16 cellular contexts compared by ENCODE assay signal in the genomic region with DNA sequence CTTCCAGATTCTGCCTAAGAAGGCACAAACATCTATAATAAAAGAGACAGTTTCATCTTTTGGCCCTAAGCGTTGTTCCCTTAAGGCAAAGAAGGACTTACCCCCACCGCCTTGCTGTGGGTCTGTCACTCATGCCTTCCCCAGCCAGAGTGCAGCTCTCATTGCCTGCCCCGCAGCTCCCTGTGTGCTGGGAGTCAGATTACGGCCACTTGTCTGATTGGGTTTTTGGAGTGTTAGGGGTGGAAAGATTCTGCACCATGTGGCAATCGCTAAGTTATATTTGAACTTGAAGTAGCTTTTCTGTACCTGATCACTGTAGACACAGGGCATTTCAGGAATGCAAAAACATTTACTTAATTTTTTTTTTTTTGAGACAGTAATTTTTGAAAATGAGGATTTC. TPM values are rescaled to one million over a fixed set of nuclear protein-coding genes. Genes with fewer than 3 reads are reported as not detected.
DNase-seq lines count a peak whose midpoint lies in the region; ATAC-seq and TF ChIP-seq lines count a peak whose summit lies in the region.
"Had no signal": no experiment of that assay in that cellular context is flagged by ENCODE, and none has a peak within 500 bp of the region (broad histone marks: within the 10 kb centered on the region; RNA-seq: fewer than 3 reads in every experiment).

A gene with protein sequence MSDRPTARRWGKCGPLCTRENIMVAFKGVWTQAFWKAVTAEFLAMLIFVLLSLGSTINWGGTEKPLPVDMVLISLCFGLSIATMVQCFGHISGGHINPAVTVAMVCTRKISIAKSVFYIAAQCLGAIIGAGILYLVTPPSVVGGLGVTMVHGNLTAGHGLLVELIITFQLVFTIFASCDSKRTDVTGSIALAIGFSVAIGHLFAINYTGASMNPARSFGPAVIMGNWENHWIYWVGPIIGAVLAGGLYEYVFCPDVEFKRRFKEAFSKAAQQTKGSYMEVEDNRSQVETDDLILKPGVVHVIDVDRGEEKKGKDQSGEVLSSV (minus strand): TSS at position 151 of the 400 bp plus-strand sequence. CDS start 18 bp downstream, at position 133.

- ATAC-seq in stimulated activated memory B cell treated with anti-CD40 and anti-IgM and Interleukin-4, amounts not matched to agents 10 μg/mL and 1 μg/mL and 100 μg/mL, for 72 hours: no peak
- ATAC-seq in HG02571 (IDR thresholded peaks at IDR 0.05; ENCODE audit: unreplicated experiment): no peak
- ATAC-seq: A549; natural killer cell treated with Interleukin-12 subunit alpha and Interleukin-12 subunit beta and Interleukin-15 and Interleukin-18, amount 100 ng/mL, for 72 hours had no signal

- no peak within 1 kb of the TSS for H3K27ac ChIP-seq in testis
- H3K27ac ChIP-seq: A549, colonic mucosa, uterus had no signal

- no peak for TF ChIP-seq CTCF in testis (IDR thresholded peaks at IDR 0.05)

- DNase-seq in NCI-H2107 treated with DMSO at 0.1 percent for 48 hours (lab: John Stamatoyannopoulos, UW; ENCODE audit: unreplicated experiment) (peak; percentile 2), NCI-H2107 (lab: John Stamatoyannopoulos, UW) (no peak), OCI-M1 (lab: John Stamatoyannopoulos, UW) (peak; percentile 37), iPS-NIHi11 (ENCODE audit: low spot score) (peak; percentile 48), testis (peak; percentile 26)
- no peak for DNase-seq in activated CD4-positive, alpha-beta T cell treated with anti-CD3 and anti-CD28 coated beads for 48 hours
- DNase-seq: colonic mucosa, IMR-90, NCI-H2029 treated with DMSO at 0.1 percent for 48 hours, uterus had no signal

- no peaks in the 10 kb centered on the region for H3K36me3 Mint-ChIP-seq in stimulated activated memory B cell treated with anti-CD40 and anti-IgM and Interleukin-4, amounts not matched to agents 10 μg/mL and 1 μg/mL and 100 μg/mL, for 72 hours
- H3K36me3 Mint-ChIP-seq: activated naive CD4-positive, alpha-beta T cell treated with anti-CD3 and anti-CD28 coated beads, Interleukin-2, amount 50 U/mL, for 24 hours; natural killer cell treated with Interleukin-12 subunit alpha and Interleukin-12 subunit beta and Interleukin-15 and Interleukin-18, amount 100 ng/mL, for 72 hours had no signal

- peaks cover 5% of the 10 kb centered on the region for H3K4me1 Mint-ChIP-seq in stimulated activated memory B cell treated with anti-CD40 and anti-IgM and Interleukin-4, amounts not matched to agents 10 μg/mL and 1 μg/mL and 100 μg/mL, for 72 hours
- H3K4me1 Mint-ChIP-seq: activated naive CD4-positive, alpha-beta T cell treated with anti-CD3 and anti-CD28 coated beads, Interleukin-2, amount 50 U/mL, for 24 hours had no signal

- H3K9me3 Mint-ChIP-seq in stimulated activated memory B cell treated with anti-CD40 and anti-IgM and Interleukin-4, amounts not matched to agents 10 μg/mL and 1 μg/mL and 100 μg/mL, for 72 hours: no peaks in the 10 kb centered on the region
- H3K9me3 Mint-ChIP-seq: activated naive CD4-positive, alpha-beta T cell treated with anti-CD3 and anti-CD28 coated beads, Interleukin-2, amount 50 U/mL, for 24 hours had no signal

- H3K27ac Mint-ChIP-seq in stimulated activated memory B cell treated with anti-CD40 and anti-IgM and Interleukin-4, amounts not matched to agents 10 μg/mL and 1 μg/mL and 100 μg/mL, for 72 hours: no peak within 1 kb of the TSS
- H3K27ac Mint-ChIP-seq: activated naive CD4-positive, alpha-beta T cell treated with anti-CD3 and anti-CD28 coated beads, Interleukin-2, amount 50 U/mL, for 24 hours; natural killer cell treated with Interleukin-12 subunit alpha and Interleukin-12 subunit beta and Interleukin-15 and Interleukin-18, amount 100 ng/mL, for 72 hours had no signal

- intact Hi-C loops in testis (cut with DNase I; ENCODE audit: low total_unique reads): no loop called here

- peaks cover 9% of the 10 kb centered on the region for H3K4me1 ChIP-seq in testis
- H3K4me1 ChIP-seq: A549, colonic mucosa, uterus had no signal

- H3K9me3 ChIP-seq in testis: no peaks in the 10 kb centered on the region
- H3K9me3 ChIP-seq: A549, colonic mucosa, uterus had no signal

- no peaks in the 10 kb centered on the region for H3K36me3 ChIP-seq in testis (ENCODE audit: low read depth, missing control alignments)
- H3K36me3 ChIP-seq: colonic mucosa, uterus had no signal

- 33 to 45% methylated on average over 5 of the region's 5 CpGs for WGBS in testis, 2 donors

- H3K4me3 Mint-ChIP-seq in stimulated activated memory B cell treated with anti-CD40 and anti-IgM and Interleukin-4, amounts not matched to agents 10 μg/mL and 1 μg/mL and 100 μg/mL, for 72 hours: no peak within 1 kb of the TSS
- H3K4me3 Mint-ChIP-seq: activated naive CD4-positive, alpha-beta T cell treated with anti-CD3 and anti-CD28 coated beads, Interleukin-2, amount 50 U/mL, for 24 hours; natural killer cell treated with Interleukin-12 subunit alpha and Interleukin-12 subunit beta and Interleukin-15 and Interleukin-18, amount 100 ng/mL, for 72 hours had no signal

- TF ChIP-seq POLR2A in testis (IDR thresholded peaks at IDR 0.05): no peak

- H3K27me3 Mint-ChIP-seq in stimulated activated memory B cell treated with anti-CD40 and anti-IgM and Interleukin-4, amounts not matched to agents 10 μg/mL and 1 μg/mL and 100 μg/mL, for 72 hours: peaks cover 21% of the 10 kb centered on the region

- no peaks in the 10 kb centered on the region for H3K27me3 ChIP-seq in testis
- H3K27me3 ChIP-seq: colonic mucosa, uterus had no signal

- no peak within 1 kb of the TSS for H3K4me3 ChIP-seq in testis
- H3K4me3 ChIP-seq: A549, colonic mucosa, uterus had no signal

RNA-seq across cellular contexts. Expression of the gene that starts here (rescaled TPM):
- total RNA-seq in testis: 1 to 10 TPM; 1.4 to 2.4 TPM
- polyA plus RNA-seq in testis (ENCODE audit: insufficient read depth, low read depth, low replicate concordance): 8.2 TPM
- total RNA-seq: activated CD8-positive, alpha-beta memory T cell treated with anti-CD3 and anti-CD28 coated beads for 36 hours; IMR-90; natural killer cell treated with Interleukin-12 subunit alpha and Interleukin-12 subunit beta and Interleukin-15 and Interleukin-18, amount 100 ng/mL, for 72 hours had no signal
- polyA plus RNA-seq: IMR-90 had no signal

Comparison
In these comparisons a context has a peak if more than half of its experiments do, and no peak if none do; other contexts are left out.
1. DNase-seq: peak in NCI-H2107 treated with DMSO at 0.1 percent for 48 hours (single experiment), OCI-M1 (single experiment), iPS-NIHi11 (single experiment) and testis (single experiment); none in NCI-H2107 (single experiment) and activated CD4-positive, alpha-beta T cell treated with anti-CD3 and anti-CD28 coated beads for 48 hours (single experiment).